ENCODE assay signal across 17 cellular contexts in genomic region chr5:15938186-15938585, GRCh38.
A peak's percentile ranks its signal among the peaks of the same experiment; 100 is the strongest.
DNase-seq lines count a peak whose midpoint lies in the region; TF ChIP-seq lines count a peak whose summit lies in the region.
"Had no signal": no experiment of that assay in that cellular context is flagged by ENCODE, and none has a peak within 500 bp of the region (broad histone marks: within the 10 kb centered on the region; RNA-seq: fewer than 3 reads in every experiment).

No MANE protein-coding gene starts in this region.

- peak; percentile 33 for DNase-seq in HCEC 1CT
- peak; percentile 6 for DNase-seq in RPMI7951 (ENCODE audit: low read depth)
- peak; percentile 29 for DNase-seq in epidermal melanocyte (ENCODE audit: insufficient read length, low spot score)
- peak; percentile 42 to 73 for DNase-seq in foreskin fibroblast
- no peak for DNase-seq in effector CD8-positive, alpha-beta T cell (lab: John Stamatoyannopoulos, UW)
- DNase-seq in stimulated activated CD4-positive, alpha-beta T cell treated with anti-CD3 and anti-CD28 coated beads, Interleukin-4, amount 100 ng/mL, for 4 hours: no peak
- no peak for DNase-seq in activated CD4-positive, alpha-beta T cell treated with anti-CD3 and anti-CD28 coated beads, Interleukin-2, amount 50 U/mL, for 1 hour
- no peak for DNase-seq in NCI-H2196 treated with DMSO at 0.1 percent for 48 hours (lab: John Stamatoyannopoulos, UW; ENCODE audit: unreplicated experiment)
- DNase-seq: BE2C; C1 segment of cervical spinal cord; CD4-positive, CD25-positive, alpha-beta regulatory T cell; CD8-positive, alpha-beta memory T cell; COR-L47; DND-41; H9; KBM-7 had no signal

- TF ChIP-seq CTCF in foreskin fibroblast (IDR thresholded peaks at IDR 0.05; ENCODE audit: low read depth, low read length): no peak

- no peak overlapping the region for H3K4me3 ChIP-seq in foreskin fibroblast (ENCODE audit: low read depth in 1 of 2, low read length in 2 of 2)
- H3K4me3 ChIP-seq: GM12878 had no signal

Comparison
In these comparisons a context has a peak if more than half of its experiments do, and no peak if none do; other contexts are left out.
1. DNase-seq: peak in HCEC 1CT (single experiment), RPMI7951 (single experiment), epidermal melanocyte (single experiment) and foreskin fibroblast (2 of 2); none in effector CD8-positive, alpha-beta T cell (single experiment), stimulated activated CD4-positive, alpha-beta T cell treated with anti-CD3 and anti-CD28 coated beads, Interleukin-4, amount 100 ng/mL, for 4 hours (0 of 2), activated CD4-positive, alpha-beta T cell treated with anti-CD3 and anti-CD28 coated beads, Interleukin-2, amount 50 U/mL, for 1 hour (single experiment) and NCI-H2196 treated with DMSO at 0.1 percent for 48 hours (single experiment).